Comparison of ENCODE assay signal across 14 cellular contexts in genomic region chr1:198700016-198700392, GRCh38.
DNase-seq lines count a peak whose midpoint lies in the region; ATAC-seq and TF ChIP-seq lines count a peak whose summit lies in the region.
"Had no signal": no experiment of that assay in that cellular context is flagged by ENCODE, and none has a peak within 500 bp of the region (broad histone marks: within the 10 kb centered on the region; RNA-seq: fewer than 3 reads in every experiment).

No MANE protein-coding gene starts in this region.

- H3K27ac Mint-ChIP-seq in CD4-positive, alpha-beta T cell = peak overlapping the region; percentile 85
- peak overlapping the region; percentile 84 for H3K27ac Mint-ChIP-seq in Calu3 (ENCODE audit: unreplicated experiment)
- H3K27ac Mint-ChIP-seq in activated T-helper 2 cell treated with anti-CD3 and anti-CD28 coated beads, Interferon-gamma antibody, Interleukin-2, Interleukin-4, amounts not matched to agents 10 μg/mL and 5 μg/mL and 100 μg/mL, durations not matched to agents 14 hours and 24 hours and 36 hours = peak overlapping the region; percentile 71
- peak overlapping the region in 5 of 6 donors; percentile 61 to 82 (median 79) for H3K27ac Mint-ChIP-seq in naive B cell

- no peaks in the 10 kb centered on the region for H3K9me3 Mint-ChIP-seq in CD4-positive, alpha-beta T cell
- no peaks in the 10 kb centered on the region for H3K9me3 Mint-ChIP-seq in Calu3 (ENCODE audit: low read depth, unreplicated experiment)
- H3K9me3 Mint-ChIP-seq in activated T-helper 2 cell treated with anti-CD3 and anti-CD28 coated beads, Interferon-gamma antibody, Interleukin-2, Interleukin-4, amounts not matched to agents 10 μg/mL and 5 μg/mL and 100 μg/mL, durations not matched to agents 14 hours and 24 hours and 36 hours = no peaks in the 10 kb centered on the region
- no peaks in the 10 kb centered on the region for H3K9me3 Mint-ChIP-seq in naive B cell
- H3K9me3 Mint-ChIP-seq: T-helper 2 cell treated with Interferon-gamma antibody and Interleukin-4, amounts not matched to agents 5 μg/mL and 100 μg/mL, for 36 hours had no signal

- CTCF ChIA-PET in CD4-positive, alpha-beta T cell (lab: Charles Lee) = interaction anchor here (0.6 to 1.5 kb wide), 5 partner anchors 10 to 229 kb away, joined by 3 to 7 read pairs (median 3); no protein-coding TSS in a partner anchor
- CTCF ChIA-PET in Calu3 (lab: Charles Lee) = interaction anchor here (0.6 kb wide), 1 partner anchor 43 kb away, joined by 3 read pairs; no protein-coding TSS in a partner anchor

- H3K4me1 ChIP-seq in left lung = peaks cover 0 to 11% of the 10 kb centered on the region in 2 donors
- H3K4me1 ChIP-seq: testis had no signal

- no peaks in the 10 kb centered on the region for H3K27me3 ChIP-seq in CD4-positive, alpha-beta T cell (ENCODE audit: control insufficient read depth, insufficient read depth, low read length)
- no peaks in the 10 kb centered on the region for H3K27me3 ChIP-seq in left lung
- H3K27me3 ChIP-seq: BLaER1, testis had no signal

- ATAC-seq in CD4-positive, alpha-beta T cell (ENCODE audit: poor library complexity) = no peak
- no peak for ATAC-seq in naive B cell (ENCODE audit: low read depth in 2 of 2)
- ATAC-seq in left lung = no peak
- no peak for ATAC-seq in HG02763 (IDR thresholded peaks at IDR 0.05; ENCODE audit: unreplicated experiment)
- no peak for ATAC-seq in HG03097 (IDR thresholded peaks at IDR 0.05; ENCODE audit: low FRiP score, unreplicated experiment)
- ATAC-seq: sciatic nerve had no signal

- DNase-seq in CD4-positive, alpha-beta T cell = no peak
- DNase-seq in Calu3 (no peak), naive B cell (no peak), left lung (no peak)
- no peak for DNase-seq in activated T-helper 2 cell treated with anti-CD3 and anti-CD28 coated beads, Interferon-gamma antibody, Interleukin-2, Interleukin-4, amounts not matched to agents 10 μg/mL and 5 μg/mL and 100 μg/mL, durations not matched to agents 14 hours and 24 hours and 36 hours (ENCODE audit: low spot score)
- DNase-seq: GOT3, NCI-H524 treated with DMSO at 0.1 percent for 48 hours, SIG-M5 had no signal

- POLR2A ChIA-PET in CD4-positive, alpha-beta T cell (lab: Charles Lee) = interaction anchor here (2.6 kb wide), 1 partner anchor 18 kb away, joined by 16 read pairs; no protein-coding TSS in a partner anchor

- no peak overlapping the region for H3K4me3 ChIP-seq in left lung
- H3K4me3 ChIP-seq: BLaER1, testis had no signal

- peaks cover 0 to 58% of the 10 kb centered on the region in 2 donors for H3K36me3 ChIP-seq in left lung
- H3K36me3 ChIP-seq: BLaER1 had no signal

- peaks cover 97% of the 10 kb centered on the region for H3K36me3 Mint-ChIP-seq in CD4-positive, alpha-beta T cell (ENCODE audit: low read depth)
- H3K36me3 Mint-ChIP-seq in Calu3 (ENCODE audit: insufficient read depth, unreplicated experiment) (peaks cover 7% of the 10 kb centered on the region), naive B cell (peaks cover 37 to 41% of the 10 kb centered on the region in 2 donors)
- H3K36me3 Mint-ChIP-seq in activated T-helper 2 cell treated with anti-CD3 and anti-CD28 coated beads, Interferon-gamma antibody, Interleukin-2, Interleukin-4, amounts not matched to agents 10 μg/mL and 5 μg/mL and 100 μg/mL, durations not matched to agents 14 hours and 24 hours and 36 hours (ENCODE audit: low read depth) = peaks cover 81% of the 10 kb centered on the region

- no peak overlapping the region for H3K4me3 Mint-ChIP-seq in CD4-positive, alpha-beta T cell
- H3K4me3 Mint-ChIP-seq in Calu3 (ENCODE audit: low read depth, unreplicated experiment) (no peak overlapping the region), naive B cell (peak overlapping the region in 1 of 8 donors; percentile 35)
- no peak overlapping the region for H3K4me3 Mint-ChIP-seq in activated T-helper 2 cell treated with anti-CD3 and anti-CD28 coated beads, Interferon-gamma antibody, Interleukin-2, Interleukin-4, amounts not matched to agents 10 μg/mL and 5 μg/mL and 100 μg/mL, durations not matched to agents 14 hours and 24 hours and 36 hours (ENCODE audit: low read depth)

- intact Hi-C loops in CD4-positive, alpha-beta T cell (cut with DNase I, micrococcal nuclease) = loop anchor here in 1 of 2 experiments (5.0 to 10.0 kb wide), 4 partner anchors 47 to 1175 kb away; no protein-coding TSS in a partner anchor
- intact Hi-C loops in Calu3 (cut with micrococcal nuclease; ENCODE audit: unreplicated experiment) = no loop called here
- intact Hi-C loops in activated T-helper 2 cell treated with anti-CD3 and anti-CD28 coated beads, Interferon-gamma antibody, Interleukin-2, Interleukin-4, amounts not matched to agents 10 μg/mL and 5 μg/mL and 100 μg/mL, durations not matched to agents 14 hours and 24 hours and 36 hours (cut with micrococcal nuclease) = no loop called here
- intact Hi-C loops in left lung (cut with DNase I) = no loop called here

- H3K4me1 Mint-ChIP-seq in CD4-positive, alpha-beta T cell (ENCODE audit: low read depth) = peaks cover 88% of the 10 kb centered on the region
- H3K4me1 Mint-ChIP-seq in Calu3 (ENCODE audit: low read depth, unreplicated experiment) (peaks cover 24% of the 10 kb centered on the region), naive B cell (peaks cover 45 to 67% (median 67%) of the 10 kb centered on the region in 3 donors)
- H3K4me1 Mint-ChIP-seq in activated T-helper 2 cell treated with anti-CD3 and anti-CD28 coated beads, Interferon-gamma antibody, Interleukin-2, Interleukin-4, amounts not matched to agents 10 μg/mL and 5 μg/mL and 100 μg/mL, durations not matched to agents 14 hours and 24 hours and 36 hours (ENCODE audit: low read depth) = peaks cover 60% of the 10 kb centered on the region

- no peaks in the 10 kb centered on the region for H3K9me3 ChIP-seq in CD4-positive, alpha-beta T cell (ENCODE audit: control insufficient read depth, low read length)
- H3K9me3 ChIP-seq in left lung = no peaks in the 10 kb centered on the region
- H3K9me3 ChIP-seq: BLaER1, testis had no signal

- no TSS peak for BruUV-seq in Calu3 (replicated peaks; lab: Mats Ljungman, UMichigan)

- H3K27me3 Mint-ChIP-seq in CD4-positive, alpha-beta T cell = no peaks in the 10 kb centered on the region
- H3K27me3 Mint-ChIP-seq in Calu3 (ENCODE audit: unreplicated experiment) = no peaks in the 10 kb centered on the region
- H3K27me3 Mint-ChIP-seq in activated T-helper 2 cell treated with anti-CD3 and anti-CD28 coated beads, Interferon-gamma antibody, Interleukin-2, Interleukin-4, amounts not matched to agents 10 μg/mL and 5 μg/mL and 100 μg/mL, durations not matched to agents 14 hours and 24 hours and 36 hours (ENCODE audit: low read depth) = no peaks in the 10 kb centered on the region
- no peaks in the 10 kb centered on the region for H3K27me3 Mint-ChIP-seq in naive B cell

- no peak overlapping the region for H3K27ac ChIP-seq in CD4-positive, alpha-beta T cell (ENCODE audit: low read depth, low read length)
- H3K27ac ChIP-seq in left lung = no peak overlapping the region
- H3K27ac ChIP-seq: BLaER1, testis had no signal

- no peak for TF ChIP-seq CTCF in CD4-positive, alpha-beta T cell (IDR thresholded peaks at IDR 0.05)
- TF ChIP-seq CTCF in Calu3 (IDR thresholded peaks at IDR 0.05; ENCODE audit: unreplicated experiment) = no peak
- TF ChIP-seq CTCF in left lung (IDR thresholded peaks at IDR 0.05) = no peak
